ENCODE assay signal across 14 cellular contexts in the genomic region with DNA sequence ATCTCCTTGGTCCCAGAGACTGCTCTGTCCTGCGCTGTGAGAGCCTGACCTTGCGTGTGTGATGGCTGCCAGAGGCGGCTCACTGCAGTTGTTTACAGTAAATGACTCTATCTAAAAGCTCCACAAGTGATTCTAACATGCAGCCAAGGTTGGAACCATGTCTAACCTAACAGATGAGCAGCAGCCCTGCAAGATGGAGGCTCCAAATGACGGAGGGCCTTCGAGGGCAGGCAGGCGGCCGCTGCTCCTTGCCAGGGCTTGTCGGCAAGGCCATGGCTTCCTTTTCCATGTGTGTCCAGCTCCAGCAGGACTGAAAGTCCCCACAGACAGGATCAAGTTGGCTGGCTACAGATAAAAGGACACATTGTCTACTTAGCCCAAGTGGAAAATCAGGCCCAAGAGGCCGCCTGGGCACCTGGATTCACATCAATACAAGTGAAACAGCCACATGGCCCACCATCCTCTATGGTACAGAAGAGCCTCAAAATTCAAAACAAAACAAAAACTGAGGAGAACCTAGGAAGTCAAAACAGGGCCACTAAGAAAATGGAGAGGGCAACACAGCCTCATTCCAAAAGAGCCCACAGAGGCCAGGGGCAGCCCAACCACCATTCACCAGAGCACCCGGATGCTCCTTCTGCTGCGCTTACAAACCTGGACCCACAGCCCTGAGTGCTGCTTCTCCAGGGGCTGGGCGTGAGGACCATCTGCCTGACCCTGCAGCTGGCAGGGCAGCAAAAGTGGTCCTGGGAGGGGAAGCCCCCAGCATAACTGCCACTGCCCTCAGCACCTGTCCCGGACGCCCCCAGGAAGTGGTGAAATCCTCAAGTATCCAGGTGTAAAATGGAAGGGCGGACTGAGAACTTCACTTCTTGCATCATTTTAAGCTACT.
DNase-seq lines count a peak whose midpoint lies in the region; ATAC-seq, FAIRE-seq and TF ChIP-seq lines count a peak whose summit lies in the region.
"Had no signal": no experiment of that assay in that cellular context is flagged by ENCODE, and none has a peak within 500 bp of the region (broad histone marks: within the 10 kb centered on the region; RNA-seq: fewer than 3 reads in every experiment).

No MANE protein-coding gene starts in this region.

- no peak overlapping the region for H3K4me3 ChIP-seq in H7 (ENCODE audit: insufficient read depth, low read depth, low read length)
- H3K4me3 ChIP-seq: pancreas had no signal

- peaks cover 31% of the 10 kb centered on the region for H3K4me1 Mint-ChIP-seq in CD4-positive, alpha-beta T cell (ENCODE audit: low read depth)
- H3K4me1 Mint-ChIP-seq in glutamatergic neuron (ENCODE audit: low read depth, unreplicated experiment) = peaks cover 28% of the 10 kb centered on the region

- H3K4me3 Mint-ChIP-seq in CD4-positive, alpha-beta T cell = no peak overlapping the region
- peak overlapping the region; percentile 43 for H3K4me3 Mint-ChIP-seq in glutamatergic neuron (ENCODE audit: unreplicated experiment)
- H3K4me3 Mint-ChIP-seq: mesothelial cell of epicardium had no signal

- H3K27me3 ChIP-seq in CD4-positive, alpha-beta T cell (ENCODE audit: control insufficient read depth, insufficient read depth, low read length) = no peaks in the 10 kb centered on the region
- no peaks in the 10 kb centered on the region for H3K27me3 ChIP-seq in H7 (ENCODE audit: control insufficient read depth, insufficient read depth, low read length)
- H3K27me3 ChIP-seq: pancreas had no signal

- H3K9me3 Mint-ChIP-seq in CD4-positive, alpha-beta T cell = no peaks in the 10 kb centered on the region
- H3K9me3 Mint-ChIP-seq in glutamatergic neuron (ENCODE audit: unreplicated experiment) = peaks cover 12% of the 10 kb centered on the region
- H3K9me3 Mint-ChIP-seq: mesothelial cell of epicardium had no signal

- POLR2A ChIA-PET in CD4-positive, alpha-beta T cell (lab: Charles Lee) = interaction anchor here (0.6 kb wide), 1 partner anchor 363 kb away, joined by 3 read pairs; no protein-coding TSS in a partner anchor

- CTCF ChIA-PET in CD4-positive, alpha-beta T cell (lab: Charles Lee) = no interaction called here

- peaks cover 5% of the 10 kb centered on the region for H3K36me3 ChIP-seq in H7 (replicated peaks; ENCODE audit: control insufficient read depth, insufficient read depth, low read length)

- H3K27ac Mint-ChIP-seq in CD4-positive, alpha-beta T cell = peak overlapping the region; percentile 83
- H3K27ac Mint-ChIP-seq in glutamatergic neuron (ENCODE audit: unreplicated experiment) = no peak overlapping the region
- H3K27ac Mint-ChIP-seq: mesothelial cell of epicardium had no signal

- no peak for ATAC-seq in CD4-positive, alpha-beta T cell (ENCODE audit: poor library complexity)
- ATAC-seq: pancreas had no signal

- TF ChIP-seq POLR2A in GM12891 (IDR thresholded peaks at IDR 0.05; ENCODE audit: low read depth, low read length) = no peak

- intact Hi-C loops in CD4-positive, alpha-beta T cell (cut with DNase I, micrococcal nuclease) = no loop called here
- intact Hi-C loops in posterior vena cava (cut with DNase I) = no loop called here

- no peak for TF ChIP-seq CTCF in CD4-positive, alpha-beta T cell (IDR thresholded peaks at IDR 0.05)
- TF ChIP-seq CTCF in glutamatergic neuron (IDR thresholded peaks at IDR 0.05; ENCODE audit: partially characterized antibody, unreplicated experiment) = no peak

- no peaks in the 10 kb centered on the region for H3K27me3 Mint-ChIP-seq in CD4-positive, alpha-beta T cell
- peaks cover 17% of the 10 kb centered on the region for H3K27me3 Mint-ChIP-seq in glutamatergic neuron (ENCODE audit: unreplicated experiment)

- H3K36me3 Mint-ChIP-seq in CD4-positive, alpha-beta T cell (ENCODE audit: low read depth) = peaks cover 50% of the 10 kb centered on the region
- H3K36me3 Mint-ChIP-seq in glutamatergic neuron (ENCODE audit: unreplicated experiment) = no peaks in the 10 kb centered on the region

- no peak for DNase-seq in CD4-positive, alpha-beta T cell
- DNase-seq in H7 = peak; percentile 34
- no peak for DNase-seq in glutamatergic neuron
- DNase-seq in posterior vena cava (ENCODE audit: low spot score) = peak; percentile 61
- no peak for DNase-seq in NCI-H1417 (lab: John Stamatoyannopoulos, UW)
- no peak for DNase-seq in GM12891 (ENCODE audit: insufficient read length, low spot score)
- DNase-seq in NCI-H2029 (lab: John Stamatoyannopoulos, UW) = no peak
- DNase-seq: amniotic stem cell, C1 segment of cervical spinal cord, NCI-H1436 treated with DMSO at 0.1 percent for 48 hours, NCI-H446 had no signal

- FAIRE-seq in GM12891 (lab: Jason Lieb, UNC) = no peak
- FAIRE-seq: pancreas had no signal

- no peaks in the 10 kb centered on the region for H3K9me3 ChIP-seq in CD4-positive, alpha-beta T cell (ENCODE audit: control insufficient read depth, low read length)
- H3K9me3 ChIP-seq: pancreas had no signal

- H3K27ac ChIP-seq in CD4-positive, alpha-beta T cell (ENCODE audit: low read depth, low read length) = peak overlapping the region; percentile 7
- H3K27ac ChIP-seq: epithelial cell of prostate, pancreas had no signal

TF ChIP-seq in GM12891, 5 proteins besides CTCF, POLR2A, EP300 and RAD21:
- TF ChIP-seq PAX5 (IDR thresholded peaks at IDR 0.05; ENCODE audit: insufficient read depth, low read length, severe bottlenecking) (no peak), SPI1 (IDR thresholded peaks at IDR 0.05; ENCODE audit: low read depth, low read length) (no peak), POU2F2 (IDR thresholded peaks at IDR 0.05; ENCODE audit: low read depth, low read length) (no peak), TAF1 (IDR thresholded peaks at IDR 0.05; ENCODE audit: low read depth, low read length) (no peak), POLR2AphosphoS5 (IDR thresholded peaks at IDR 0.05; ENCODE audit: low read depth, low read length) (no peak)

Comparison
In these comparisons a context has a peak if more than half of its experiments do, and no peak if none do; other contexts are left out.
1. DNase-seq: peak in H7 (single experiment) and posterior vena cava (single experiment); none in CD4-positive, alpha-beta T cell (0 of 10), glutamatergic neuron (single experiment), NCI-H1417 (0 of 3), GM12891 (single experiment) and NCI-H2029 (single experiment).